In genomic region chr13:91398413-91399188, GRCh38 we compare ENCODE assay signal across 8 cellular contexts. TPM values are rescaled to one million over a fixed set of nuclear protein-coding genes. Genes with fewer than 3 reads are reported as not detected.
A peak's percentile ranks its signal among the peaks of the same experiment; 100 is the strongest.
DNase-seq lines count a peak whose midpoint lies in the region; ATAC-seq, FAIRE-seq and TF ChIP-seq lines count a peak whose summit lies in the region.

GPC5 (plus strand) TSS chr13:91398621.

- CTCF ChIA-PET in endothelial cell of umbilical vein (lab: Charles Lee) = interaction anchor here (0.8 to 1.7 kb wide), 4 partner anchors 8 to 107 kb away, joined by 3 to 7 read pairs (median 6); no protein-coding TSS in a partner anchor

- no peak within 1 kb of the TSS for H3K9ac ChIP-seq in endothelial cell of umbilical vein (replicated peaks; ENCODE audit: extremely low read depth, insufficient read depth, low read length)

- ATAC-seq in HG03196 (IDR thresholded peaks at IDR 0.05; ENCODE audit: unreplicated experiment) (peak; percentile 97), mucosa of descending colon (peak; percentile 100)

- no peak for TF ChIP-seq CTCF in endothelial cell of umbilical vein (IDR thresholded peaks at IDR 0.05; ENCODE audit: extremely low read depth in 1 of 2, insufficient read depth in 1 of 2, low read depth in 1 of 2, low read length in 2 of 2)
- no peak for TF ChIP-seq CTCF in mucosa of descending colon (IDR thresholded peaks at IDR 0.05)

- H4K20me1 ChIP-seq in endothelial cell of umbilical vein (replicated peaks; ENCODE audit: control insufficient read depth, extremely low read depth, insufficient read depth, low read length) = no peaks in the 10 kb centered on the region

- peak; percentile 49 for FAIRE-seq in endothelial cell of umbilical vein (lab: Jason Lieb, UNC)

- H2AFZ ChIP-seq in endothelial cell of umbilical vein (ENCODE audit: low read depth, low read length) = peak within 1 kb of the TSS; percentile 49

- dilution Hi-C loops in endothelial cell of umbilical vein (cut with MboI; ENCODE audit: extremely low pct_ligation_motif_present, low sequenced_read_pairs) = no loop called here

- TF ChIP-seq POLR2A in GM19099 (IDR thresholded peaks at IDR 0.05; ENCODE audit: extremely low read depth, insufficient read length, low read depth) (peak; percentile 71), endothelial cell of umbilical vein (IDR thresholded peaks at IDR 0.05; ENCODE audit: low read depth, low read length) (no peak)

- peak within 1 kb of the TSS; percentile 73 for H3K4me2 ChIP-seq in endothelial cell of umbilical vein (ENCODE audit: insufficient read depth, low read length)

- peaks cover 47 to 66% of the 10 kb centered on the region in 2 experiments for H3K27me3 ChIP-seq in endothelial cell of umbilical vein (ENCODE audit: control insufficient read depth in 2 of 2, insufficient read depth in 2 of 2, low read length in 2 of 2)

- no peaks in the 10 kb centered on the region for H3K9me1 ChIP-seq in endothelial cell of umbilical vein (replicated peaks; ENCODE audit: control insufficient read depth, extremely low read depth, insufficient read depth, low read length)

- H3K9me3 ChIP-seq in endothelial cell of umbilical vein (replicated peaks; ENCODE audit: control insufficient read depth, insufficient read depth, low read length) (no peaks in the 10 kb centered on the region), mucosa of descending colon (no peaks in the 10 kb centered on the region)

- H3K36me3 ChIP-seq in endothelial cell of umbilical vein (ENCODE audit: control insufficient read depth in 2 of 2, extremely low read depth in 1 of 2, insufficient read depth in 2 of 2, low read length in 2 of 2) = no peaks in the 10 kb centered on the region
- no peaks in the 10 kb centered on the region for H3K36me3 ChIP-seq in mucosa of descending colon (ENCODE audit: low read depth)

- intact Hi-C loops in endothelial cell of umbilical vein (cut with micrococcal nuclease) = loop anchor here (2.0 kb wide), 1 partner anchor 52 kb away; the partner anchor contains the start of gene MIR17HG
- intact Hi-C loops in mucosa of descending colon (cut with DNase I, micrococcal nuclease) = no loop called here

- no peaks in the 10 kb centered on the region for H3K79me2 ChIP-seq in endothelial cell of umbilical vein (ENCODE audit: control insufficient read depth, insufficient read depth, low read length)

- no peak within 1 kb of the TSS for H3K27ac ChIP-seq in endothelial cell of umbilical vein (ENCODE audit: insufficient read depth, low read depth, low read length)

- H3K4me3 ChIP-seq in endothelial cell of umbilical vein (replicated peaks in 1 of 3; ENCODE audit: insufficient read depth in 1 of 3, low read depth in 1 of 3, low read length in 3 of 3) (peak within 1 kb of the TSS in 2 of 3 experiments; percentile 10 to 40), mucosa of descending colon (no peak within 1 kb of the TSS)

- DNase-seq in AG20443 (ENCODE audit: low spot score) (peak; percentile 96), NCI-H774 (lab: John Stamatoyannopoulos, UW) (peak; percentile 21), endothelial cell of umbilical vein (ENCODE audit: low read depth, low spot score) (peak; percentile 74), mucosa of descending colon (peak; percentile 82 to 91 (median 87))
- DNase-seq in activated CD8-positive, alpha-beta memory T cell treated with anti-CD3 and anti-CD28 coated beads for 48 hours (ENCODE audit: low read depth in 2 of 3, low spot score in 2 of 3) = peak; percentile 70 to 80 (median 78)
- peak; percentile 68 for DNase-seq in stimulated activated CD8-positive, alpha-beta memory T cell treated with anti-CD3 and anti-CD28 coated beads, Interleukin-4, amount 100 ng/mL, for 24 hours (ENCODE audit: low read depth)

- POLR2A ChIA-PET in endothelial cell of umbilical vein (lab: Charles Lee) = no interaction called here

- BruUV-seq in endothelial cell of umbilical vein (replicated peaks; lab: Mats Ljungman, UMichigan) = no TSS peak

- H3K4me1 ChIP-seq in endothelial cell of umbilical vein (ENCODE audit: control insufficient read depth, extremely low read depth, insufficient read depth, low read length) (peaks cover 8% of the 10 kb centered on the region), mucosa of descending colon (ENCODE audit: low read depth) (peaks cover 6% of the 10 kb centered on the region)

TF ChIP-seq in endothelial cell of umbilical vein, 7 proteins besides CTCF, POLR2A, EP300 and RAD21:
- TF ChIP-seq FOS (IDR thresholded peaks at IDR 0.05; ENCODE audit: borderline replicate concordance, insufficient read depth, low read length) (no peak), EZH2 (IDR thresholded peaks at IDR 0.05; ENCODE audit: borderline replicate concordance, low read depth, low read length, severe bottlenecking) (peak; percentile 86)

RNA-seq across cellular contexts. Expression of gene GPC5, which starts in this region (rescaled TPM):
- total RNA-seq in endothelial cell of umbilical vein (0.97 and 1.7 TPM in 2 replicates), mucosa of descending colon (1 to 10 TPM in 1 of 3 donors, under 1 TPM in 1, not detected in 1; 0.51 to 1.2 TPM)
- 0.56 and 0.59 TPM in 2 replicates for polyA plus RNA-seq in endothelial cell of umbilical vein
- polyA plus RNA-seq in endothelial cell of umbilical vein (2011; cell fraction: cytosol; rRNA removed) = 0.57 and 0.89 TPM in 2 replicates
- 1.0 and 1.1 TPM in 2 replicates for polyA plus RNA-seq in endothelial cell of umbilical vein (2011; cell fraction: nucleus; rRNA removed)
- 3.3 and 3.5 TPM in 2 replicates for polyA plus RNA-seq in endothelial cell of umbilical vein (2012)
- polyA minus RNA-seq in endothelial cell of umbilical vein = 2.7 and 4.6 TPM in 2 replicates
- polyA minus RNA-seq in endothelial cell of umbilical vein (2011; cell fraction: cytosol; rRNA and poly(A)+ RNA removed) = 41.5 TPM
- polyA minus RNA-seq in endothelial cell of umbilical vein (2011; cell fraction: nucleus; rRNA and poly(A)+ RNA removed) = 6.5 and 8.5 TPM in 2 replicates

Comparison
In these comparisons a context has a peak if more than half of its experiments do, and no peak if none do; other contexts are left out.
1. DNase-seq: peak in every context shown above with its lines; median percentile 96 in AG20443; 87 in mucosa of descending colon; 78 in activated CD8-positive, alpha-beta memory T cell treated with anti-CD3 and anti-CD28 coated beads for 48 hours; 74 in endothelial cell of umbilical vein; 68 in stimulated activated CD8-positive, alpha-beta memory T cell treated with anti-CD3 and anti-CD28 coated beads, Interleukin-4, amount 100 ng/mL, for 24 hours; 21 in NCI-H774.